In genomic region chr3:98827221-98827620, GRCh38 we compare ENCODE assay signal across 21 cellular contexts.
"Had no signal": no experiment of that assay in that cellular context is flagged by ENCODE, and none has a peak within 500 bp of the region (broad histone marks: within the 10 kb centered on the region; RNA-seq: fewer than 3 reads in every experiment).

No MANE protein-coding gene starts in this region.

- DNase-seq: activated B cell treated with CpG ODN at 0.5 μM for 24 hours; activated CD4-positive, alpha-beta T cell treated with anti-CD3 and anti-CD28 coated beads, Interleukin-2, amount 10 ng/mL, durations not matched to agents 7 days and 5 days; activated gamma-delta T cell treated with Interleukin-2 at 50 U/mL for 16 hours; amniotic stem cell; effector CD4-positive, alpha-beta T cell; foreskin melanocyte; head of caudate nucleus; left colon; mucosa of descending colon; natural killer cell; occipital lobe; right cardiac atrium; small intestine; stimulated activated CD4-positive, alpha-beta T cell treated with anti-CD3 and anti-CD28 coated beads, Interleukin-4, amount 100 ng/mL, for 24 hours; stimulated activated naive CD4-positive, alpha-beta T cell treated with Interleukin-2 at 50 U/mL for 16 hours; substantia nigra had no signal

- ATAC-seq: left colon, mucosa of descending colon, natural killer cell had no signal

- H3K27ac Mint-ChIP-seq: activated B cell treated with CpG ODN at 0.5 μM for 24 hours; activated CD4-positive, alpha-beta T cell treated with anti-CD3 and anti-CD28 coated beads, Interleukin-2, amount 10 ng/mL, durations not matched to agents 7 days and 5 days; activated naive CD8-positive, alpha-beta T cell; brain; natural killer cell; progenitor cell of endocrine pancreas; T-helper 2 cell treated with Interferon-gamma antibody and Interleukin-4, amounts not matched to agents 5 μg/mL and 100 μg/mL, for 36 hours had no signal

- H3K4me3 Mint-ChIP-seq: activated B cell treated with CpG ODN at 0.5 μM for 24 hours; activated CD4-positive, alpha-beta T cell treated with anti-CD3 and anti-CD28 coated beads, Interleukin-2, amount 10 ng/mL, durations not matched to agents 7 days and 5 days; activated naive CD8-positive, alpha-beta T cell; brain; central memory CD8-positive, alpha-beta T cell; natural killer cell; T-helper 2 cell treated with Interferon-gamma antibody and Interleukin-4, amounts not matched to agents 5 μg/mL and 100 μg/mL, for 36 hours had no signal

- H3K27me3 Mint-ChIP-seq: activated B cell treated with CpG ODN at 0.5 μM for 24 hours; activated CD4-positive, alpha-beta T cell treated with anti-CD3 and anti-CD28 coated beads, Interleukin-2, amount 10 ng/mL, durations not matched to agents 7 days and 5 days; activated naive CD8-positive, alpha-beta T cell; progenitor cell of endocrine pancreas had no signal

- H3K36me3 Mint-ChIP-seq: activated naive CD8-positive, alpha-beta T cell; natural killer cell had no signal

- H3K4me1 Mint-ChIP-seq: activated B cell treated with CpG ODN at 0.5 μM for 24 hours; activated CD4-positive, alpha-beta T cell treated with anti-CD3 and anti-CD28 coated beads, Interleukin-2, amount 10 ng/mL, durations not matched to agents 7 days and 5 days; central memory CD8-positive, alpha-beta T cell; natural killer cell had no signal

- H3K9me3 Mint-ChIP-seq: central memory CD8-positive, alpha-beta T cell; T-helper 2 cell treated with Interferon-gamma antibody and Interleukin-4, amounts not matched to agents 5 μg/mL and 100 μg/mL, for 36 hours had no signal
